In genomic region chr5:57940236-57940635, GRCh38 we compare ENCODE assay signal across 19 cellular contexts.
A peak's percentile ranks its signal among the peaks of the same experiment; 100 is the strongest.
DNase-seq lines count a peak whose midpoint lies in the region; ATAC-seq and TF ChIP-seq lines count a peak whose summit lies in the region.
"Had no signal": no experiment of that assay in that cellular context is flagged by ENCODE, and none has a peak within 500 bp of the region (broad histone marks: within the 10 kb centered on the region; RNA-seq: fewer than 3 reads in every experiment).

No MANE protein-coding gene starts in this region.

- peaks cover 2% of the 10 kb centered on the region for H3K36me3 Mint-ChIP-seq in mesothelial cell of epicardium
- H3K36me3 Mint-ChIP-seq in activated T-helper 1 cell treated with anti-CD3 and anti-CD28 coated beads, Interleukin-12 subunit alpha, Interleukin-12 subunit beta, Interleukin-2, Interleukin-4 antibody, amounts not matched to agents 30 ng/mL and 10 ng/mL and 1 ng/mL, durations not matched to agents 14 hours and 24 hours and 36 hours (ENCODE audit: low read depth) = no peaks in the 10 kb centered on the region

- WGBS in GM23248 (ENCODE audit: low coverage in 1 of 2, low lambda C conversion rate in 2 of 2, missing lambda C conversion rate in 2 of 2), 2 experiments = 37 to 40% methylated on average over 3 of the region's 3 CpGs
- no CpG with 5 or more reads among the region's 3 CpGs for WGBS in neuronal stem cell (ENCODE audit: extremely low coverage in 2 of 2, insufficient read length in 2 of 2, insufficient replicate concordance in 1 of 2), 2 donors

- peaks cover 21% of the 10 kb centered on the region for H3K9me3 Mint-ChIP-seq in mesothelial cell of epicardium
- H3K9me3 Mint-ChIP-seq in activated T-helper 1 cell treated with anti-CD3 and anti-CD28 coated beads, Interleukin-12 subunit alpha, Interleukin-12 subunit beta, Interleukin-2, Interleukin-4 antibody, amounts not matched to agents 30 ng/mL and 10 ng/mL and 1 ng/mL, durations not matched to agents 14 hours and 24 hours and 36 hours = no peaks in the 10 kb centered on the region

- no peak overlapping the region for H3K4ac ChIP-seq in neuronal stem cell (ENCODE audit: low read length)

- H4K91ac ChIP-seq in neuronal stem cell (ENCODE audit: low read depth, low read length, poor library complexity) = no peak overlapping the region

- H2AK5ac ChIP-seq in neuronal stem cell (ENCODE audit: low read depth, low read length) = no peak overlapping the region

- H3K27me3 ChIP-seq in GM23248 (replicated peaks; ENCODE audit: insufficient read depth) (no peaks in the 10 kb centered on the region), SJCRH30 (no peaks in the 10 kb centered on the region), neuronal stem cell (ENCODE audit: control insufficient read depth in 3 of 3, insufficient read depth in 3 of 3, low read depth in 1 of 3, low read length in 3 of 3) (no peaks in the 10 kb centered on the region)

- H2BK120ac ChIP-seq in neuronal stem cell (ENCODE audit: low read depth, low read length) = no peak overlapping the region

- no peak overlapping the region for H3K4me2 ChIP-seq in GM23248 (ENCODE audit: unreplicated experiment)
- no peak overlapping the region for H3K4me2 ChIP-seq in neuronal stem cell (ENCODE audit: insufficient read depth, low read length, poor library complexity, severe bottlenecking)
- H3K4me2 ChIP-seq: A549 had no signal

- in situ Hi-C loops in GM23248 (cut with MboI) = no loop called here

- H3K4me1 ChIP-seq in GM23248 (ENCODE audit: insufficient read depth) (0 out of 2 replicates have a peak, but pooled peaks cover 9% of the 10 kb centered on the region), SJCRH30 (peaks cover 16% of the 10 kb centered on the region), neuronal stem cell (ENCODE audit: control insufficient read depth in 2 of 2, insufficient read depth in 1 of 2, low read depth in 1 of 2, low read length in 2 of 2) (no peaks in the 10 kb centered on the region)
- H3K4me1 ChIP-seq: A549, Caco-2, HAP-1 had no signal

- H3K4me3 ChIP-seq in GM23248 (no peak overlapping the region), SJCRH30 (no peak overlapping the region), neuronal stem cell (ENCODE audit: low read length in 2 of 2) (no peak overlapping the region)
- H3K4me3 ChIP-seq: A549, HAP-1 had no signal

- no peak overlapping the region for H3K18ac ChIP-seq in neuronal stem cell (ENCODE audit: low read length)

- H3K36me3 ChIP-seq in GM23248 (ENCODE audit: low read depth) = no peaks in the 10 kb centered on the region
- H3K36me3 ChIP-seq in SJCRH30 = no peaks in the 10 kb centered on the region
- H3K36me3 ChIP-seq in neuronal stem cell (replicated peaks in 1 of 2; ENCODE audit: control insufficient read depth in 2 of 2, insufficient read depth in 2 of 2, low read length in 2 of 2) = no peaks in the 10 kb centered on the region
- H3K36me3 ChIP-seq: HAP-1 had no signal

- no peaks in the 10 kb centered on the region for H4K20me1 ChIP-seq in GM23248 (ENCODE audit: insufficient read depth)

- H2BK15ac ChIP-seq in neuronal stem cell (ENCODE audit: low read length) = no peak overlapping the region

- H3K4me3 Mint-ChIP-seq in mesothelial cell of epicardium = no peak overlapping the region
- H3K4me3 Mint-ChIP-seq in activated T-helper 1 cell treated with anti-CD3 and anti-CD28 coated beads, Interleukin-12 subunit alpha, Interleukin-12 subunit beta, Interleukin-2, Interleukin-4 antibody, amounts not matched to agents 30 ng/mL and 10 ng/mL and 1 ng/mL, durations not matched to agents 14 hours and 24 hours and 36 hours = no peak overlapping the region
- H3K4me3 Mint-ChIP-seq: CD4-positive, alpha-beta T cell had no signal

- H3K9ac ChIP-seq in GM23248 = no peak overlapping the region
- H3K9ac ChIP-seq in neuronal stem cell (ENCODE audit: low read depth, low read length, poor library complexity) = no peak overlapping the region

- no peaks in the 10 kb centered on the region for H3K9me3 ChIP-seq in GM23248 (ENCODE audit: low read depth)
- peaks cover 3% of the 10 kb centered on the region; the same call in 1 of the 2 replicates for H3K9me3 ChIP-seq in SJCRH30 (replicated peaks)
- H3K9me3 ChIP-seq in neuronal stem cell (replicated peaks in 1 of 2; ENCODE audit: control insufficient read depth in 2 of 2, insufficient read depth in 1 of 2, low read depth in 1 of 2, low read length in 2 of 2) = no peaks in the 10 kb centered on the region
- H3K9me3 ChIP-seq: A549, Caco-2, HAP-1 had no signal

- H2AFZ ChIP-seq in GM23248 (peak overlapping the region; percentile 42; the same call in 1 of the 2 replicates), neuronal stem cell (ENCODE audit: low read length) (peak overlapping the region; percentile 12)

- no peaks in the 10 kb centered on the region for H3K9me2 ChIP-seq in GM23248 (ENCODE audit: insufficient read depth)

- no peak overlapping the region for H4K8ac ChIP-seq in neuronal stem cell (ENCODE audit: low read depth, low read length)

- DNase-seq in GM23248 (no peak), SJCRH30 (peak in 1 of 2 experiments; percentile 20), mesothelial cell of epicardium (ENCODE audit: low spot score in 2 of 2, unreplicated experiment in 2 of 2) (no peak), neuronal stem cell (ENCODE audit: low spot score) (no peak), Right ventricle myocardium inferior (ENCODE audit: missing footprints) (no peak), cardiac septum (ENCODE audit: low spot score) (no peak)
- no peak for DNase-seq in activated T-helper 1 cell treated with anti-CD3 and anti-CD28 coated beads, Interleukin-12 subunit alpha, Interleukin-12 subunit beta, Interleukin-2, Interleukin-4 antibody, amounts not matched to agents 30 ng/mL and 10 ng/mL and 1 ng/mL, durations not matched to agents 14 hours and 24 hours and 36 hours (ENCODE audit: low spot score)
- DNase-seq: AML-193; Caco-2; CD4-positive, alpha-beta T cell; DMS153; DMS79 treated with DMSO at 0.1 percent for 48 hours; GF-D8; IMR-90 had no signal

- no peak overlapping the region for H2BK5ac ChIP-seq in neuronal stem cell (ENCODE audit: low read length)

- H3K14ac ChIP-seq in neuronal stem cell (ENCODE audit: low read length) = no peak overlapping the region

- H2BK12ac ChIP-seq in neuronal stem cell (ENCODE audit: low read length) = no peak overlapping the region

- H3K27ac Mint-ChIP-seq in mesothelial cell of epicardium = peak overlapping the region; percentile 38
- H3K27ac Mint-ChIP-seq in activated T-helper 1 cell treated with anti-CD3 and anti-CD28 coated beads, Interleukin-12 subunit alpha, Interleukin-12 subunit beta, Interleukin-2, Interleukin-4 antibody, amounts not matched to agents 30 ng/mL and 10 ng/mL and 1 ng/mL, durations not matched to agents 14 hours and 24 hours and 36 hours = no peak overlapping the region
- H3K27ac Mint-ChIP-seq: CD4-positive, alpha-beta T cell had no signal

- H3K27ac ChIP-seq in GM23248 (no peak overlapping the region), SJCRH30 (peak overlapping the region; percentile 56), neuronal stem cell (replicated peaks; ENCODE audit: low read length) (no peak overlapping the region)
- H3K27ac ChIP-seq: 22Rv1, A549, C4-2B had no signal

- no peak overlapping the region for H3K23ac ChIP-seq in neuronal stem cell (ENCODE audit: low read depth, low read length, poor library complexity)

- H3K4me1 Mint-ChIP-seq in mesothelial cell of epicardium = peaks cover 22% of the 10 kb centered on the region
- no peaks in the 10 kb centered on the region for H3K4me1 Mint-ChIP-seq in activated T-helper 1 cell treated with anti-CD3 and anti-CD28 coated beads, Interleukin-12 subunit alpha, Interleukin-12 subunit beta, Interleukin-2, Interleukin-4 antibody, amounts not matched to agents 30 ng/mL and 10 ng/mL and 1 ng/mL, durations not matched to agents 14 hours and 24 hours and 36 hours (ENCODE audit: low read depth)

- no peak for TF ChIP-seq CTCF in mesothelial cell of epicardium (IDR thresholded peaks at IDR 0.05; ENCODE audit: unreplicated experiment)

- H3K79me1 ChIP-seq in neuronal stem cell (ENCODE audit: low read depth, low read length) = no peaks in the 10 kb centered on the region

- intact Hi-C loops in Right ventricle myocardium inferior (cut with DNase I) (no loop called here), cardiac septum (cut with DNase I) (no loop called here)
- intact Hi-C loops in activated T-helper 1 cell treated with anti-CD3 and anti-CD28 coated beads, Interleukin-12 subunit alpha, Interleukin-12 subunit beta, Interleukin-2, Interleukin-4 antibody, amounts not matched to agents 30 ng/mL and 10 ng/mL and 1 ng/mL, durations not matched to agents 14 hours and 24 hours and 36 hours (cut with micrococcal nuclease) = no loop called here

- ATAC-seq in Right ventricle myocardium inferior (no peak), HG02840 (IDR thresholded peaks at IDR 0.05; ENCODE audit: low FRiP score, unreplicated experiment) (no peak)
- ATAC-seq: A549 had no signal

- no peaks in the 10 kb centered on the region for H3K79me2 ChIP-seq in GM23248 (ENCODE audit: insufficient read depth)

- no peaks in the 10 kb centered on the region for H3K27me3 Mint-ChIP-seq in mesothelial cell of epicardium (ENCODE audit: low read depth)
- H3K27me3 Mint-ChIP-seq in activated T-helper 1 cell treated with anti-CD3 and anti-CD28 coated beads, Interleukin-12 subunit alpha, Interleukin-12 subunit beta, Interleukin-2, Interleukin-4 antibody, amounts not matched to agents 30 ng/mL and 10 ng/mL and 1 ng/mL, durations not matched to agents 14 hours and 24 hours and 36 hours (ENCODE audit: insufficient read depth) = no peaks in the 10 kb centered on the region
- H3K27me3 Mint-ChIP-seq: CD4-positive, alpha-beta T cell had no signal

- no peaks in the 10 kb centered on the region for H3F3A ChIP-seq in GM23248 (ENCODE audit: insufficient read depth)
